In the genomic region with DNA sequence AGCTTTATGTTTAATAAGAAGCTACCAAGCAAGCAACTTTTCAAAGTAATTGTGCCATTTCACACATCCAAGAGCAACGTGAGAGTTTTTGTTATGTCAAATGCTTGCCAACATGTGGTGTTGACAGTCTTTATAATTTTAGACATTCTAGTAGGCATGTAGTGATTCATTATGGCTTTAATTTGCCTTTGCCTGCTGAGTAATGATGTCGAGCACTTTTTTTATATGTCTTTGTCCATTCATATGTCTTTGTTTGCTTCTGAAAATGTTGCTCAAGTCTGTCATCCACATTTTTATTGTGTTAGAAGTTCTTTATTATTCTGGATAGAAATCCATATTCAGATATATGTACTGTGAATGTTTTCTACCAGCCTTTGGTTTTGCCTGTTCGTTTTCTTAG, we compare ENCODE assay signal across 23 cellular contexts.
"Had no signal": no experiment of that assay in that cellular context is flagged by ENCODE, and none has a peak within 500 bp of the region (broad histone marks: within the 10 kb centered on the region; RNA-seq: fewer than 3 reads in every experiment).

No MANE protein-coding gene starts in this region.

- DNase-seq: activated CD8-positive, alpha-beta memory T cell treated with anti-CD3 and anti-CD28 coated beads for 24 hours; activated CD8-positive, alpha-beta memory T cell treated with anti-CD3 and anti-CD28 coated beads, Interleukin-2, amount 50 U/mL, for 4 hours; activated naive CD4-positive, alpha-beta T cell; activated T-cell treated with anti-CD3 and anti-CD28 coated beads, Interleukin-2, amount 50 U/mL, for 24 hours; amniotic stem cell; colonic mucosa; dorsolateral prefrontal cortex; effector memory CD8-positive, alpha-beta T cell; heart right ventricle; islet precursor cell; left colon; mesendoderm; mucosa of descending colon; naive thymus-derived CD8-positive, alpha-beta T cell; posterior cingulate gyrus; right lobe of liver; small intestine; stimulated activated CD4-positive, alpha-beta T cell treated with anti-CD3 and anti-CD28 coated beads, Interleukin-2, amount 100 ng/mL, for 24 hours; stomach; T1000; transverse colon had no signal

- H3K27ac ChIP-seq: breast epithelium, colonic mucosa, dorsolateral prefrontal cortex, heart right ventricle, neural progenitor cell, right lobe of liver, stomach, transverse colon had no signal
